Comparison of ENCODE assay signal across 19 cellular contexts in genomic region chr2:150376627-150377335, GRCh38.
DNase-seq lines count a peak whose midpoint lies in the region; ATAC-seq and TF ChIP-seq lines count a peak whose summit lies in the region.
"Had no signal": no experiment of that assay in that cellular context is flagged by ENCODE, and none has a peak within 500 bp of the region (broad histone marks: within the 10 kb centered on the region; RNA-seq: fewer than 3 reads in every experiment).

No MANE protein-coding gene starts in this region.

- H3K4me3 ChIP-seq in Caco-2 (ENCODE audit: low read depth, low read length) = no peak overlapping the region
- no peak overlapping the region for H3K4me3 ChIP-seq in endodermal cell (ENCODE audit: low read length)
- H3K4me3 ChIP-seq: heart right ventricle, ovary had no signal

- peak; percentile 87 to 88 for DNase-seq in Caco-2
- DNase-seq in NCI-H1048 (lab: John Stamatoyannopoulos, UW) = peak; percentile 27
- DNase-seq in endodermal cell = no peak
- peak; percentile 31 for DNase-seq in myocyte (ENCODE audit: low read depth)
- DNase-seq in HPDE6-E6E7 (ENCODE audit: extremely low spot score) = no peak
- no peak for DNase-seq in NCI-H1092 treated with DMSO at 0.1 percent for 48 hours (lab: John Stamatoyannopoulos, UW)
- DNase-seq in NCI-H187 (lab: John Stamatoyannopoulos, UW) = no peak
- DNase-seq: activated CD8-positive, alpha-beta T cell treated with anti-CD3 and anti-CD28 coated beads, Interleukin-2, amount 10 ng/mL, durations not matched to agents 7 days and 5 days; activated naive CD4-positive, alpha-beta T cell; dermis blood vessel endothelial cell; DND-41; heart right ventricle; mammary epithelial cell; ovary; T1000 had no signal

- CTCF ChIA-PET in Caco-2 (lab: Charles Lee) = interaction anchor here (1.0 to 1.3 kb wide), 2 partner anchors 29 to 49 kb away, joined by 3 to 4 read pairs; no protein-coding TSS in a partner anchor

- 72 to 90% methylated on average over 3 to 5 of the region's 6 CpGs for WGBS in endodermal cell (ENCODE audit: insufficient coverage in 1 of 2, insufficient read length in 1 of 2), 2 experiments

- H3K27me3 Mint-ChIP-seq in Caco-2 (ENCODE audit: insufficient read depth, unreplicated experiment) (no peaks in the 10 kb centered on the region), endodermal cell (ENCODE audit: insufficient read depth) (peaks cover 14% of the 10 kb centered on the region)
- H3K27me3 Mint-ChIP-seq: B cell had no signal

- H3K9ac ChIP-seq in endodermal cell (ENCODE audit: extremely low read depth, low read length, poor library complexity, severe bottlenecking) = no peak overlapping the region

- no TSS peak for BruUV-seq in Caco-2 (replicated peaks; lab: Mats Ljungman, UMichigan)

- no peak for ATAC-seq in GM21423 (IDR thresholded peaks at IDR 0.05; ENCODE audit: unreplicated experiment)
- ATAC-seq: activated CD8-positive, alpha-beta T cell treated with anti-CD3 and anti-CD28 coated beads, Interleukin-2, amount 10 ng/mL, durations not matched to agents 7 days and 5 days; Panc1; stimulated activated effector memory CD8-positive, alpha-beta T cell treated with anti-CD3 and anti-CD28 coated beads, Interleukin-12 subunit alpha, Interleukin-12 subunit beta, amount 100 ng/mL, for 72 hours had no signal

- H3K27ac Mint-ChIP-seq in Caco-2 (ENCODE audit: unreplicated experiment) (peak overlapping the region; percentile 87), endodermal cell (no peak overlapping the region)
- H3K27ac Mint-ChIP-seq: activated CD8-positive, alpha-beta T cell treated with anti-CD3 and anti-CD28 coated beads, Interleukin-2, amount 10 ng/mL, durations not matched to agents 7 days and 5 days; B cell; stimulated activated effector memory CD8-positive, alpha-beta T cell treated with anti-CD3 and anti-CD28 coated beads, Interleukin-12 subunit alpha, Interleukin-12 subunit beta, amount 100 ng/mL, for 72 hours had no signal

- peaks cover 16% of the 10 kb centered on the region for H3K4me1 Mint-ChIP-seq in Caco-2 (ENCODE audit: low read depth, unreplicated experiment)
- peaks cover 3% of the 10 kb centered on the region for H3K4me1 Mint-ChIP-seq in endodermal cell
- H3K4me1 Mint-ChIP-seq: B cell; stimulated activated effector memory CD8-positive, alpha-beta T cell treated with anti-CD3 and anti-CD28 coated beads, Interleukin-12 subunit alpha, Interleukin-12 subunit beta, amount 100 ng/mL, for 72 hours had no signal

- H3K9me3 Mint-ChIP-seq in Caco-2 (ENCODE audit: unreplicated experiment) = peaks cover 2% of the 10 kb centered on the region
- peaks cover 5% of the 10 kb centered on the region for H3K9me3 Mint-ChIP-seq in endodermal cell

- H3K36me3 Mint-ChIP-seq in Caco-2 (ENCODE audit: insufficient read depth, unreplicated experiment) (no peaks in the 10 kb centered on the region), endodermal cell (ENCODE audit: low read depth) (no peaks in the 10 kb centered on the region)
- H3K36me3 Mint-ChIP-seq: stimulated activated effector memory CD8-positive, alpha-beta T cell treated with anti-CD3 and anti-CD28 coated beads, Interleukin-12 subunit alpha, Interleukin-12 subunit beta, amount 100 ng/mL, for 72 hours had no signal

- H3K4me3 Mint-ChIP-seq in Caco-2 (ENCODE audit: unreplicated experiment) = no peak overlapping the region
- no peak overlapping the region for H3K4me3 Mint-ChIP-seq in endodermal cell
- H3K4me3 Mint-ChIP-seq: activated CD8-positive, alpha-beta T cell treated with anti-CD3 and anti-CD28 coated beads, Interleukin-2, amount 10 ng/mL, durations not matched to agents 7 days and 5 days; B cell; stimulated activated effector memory CD8-positive, alpha-beta T cell treated with anti-CD3 and anti-CD28 coated beads, Interleukin-12 subunit alpha, Interleukin-12 subunit beta, amount 100 ng/mL, for 72 hours had no signal

- intact Hi-C loops in Caco-2 (cut with micrococcal nuclease; ENCODE audit: unreplicated experiment) = loop anchor here (1.0 kb wide), 1 partner anchor 30 kb away; no protein-coding TSS in a partner anchor

- TF ChIP-seq CTCF in Caco-2 (IDR thresholded peaks at IDR 0.05; ENCODE audit: insufficient read depth in 1 of 2, low read depth in 1 of 2, low read length in 1 of 2, severe bottlenecking in 1 of 2, unreplicated experiment in 1 of 2) (no peak), endodermal cell (conservative IDR thresholded peaks at IDR 0.05) (no peak)

- no peaks in the 10 kb centered on the region for H3K36me3 ChIP-seq in Caco-2 (ENCODE audit: control insufficient read depth, insufficient read depth, low read length)
- no peaks in the 10 kb centered on the region for H3K36me3 ChIP-seq in endodermal cell (ENCODE audit: control insufficient read depth, insufficient read depth, low read length)
- H3K36me3 ChIP-seq: heart right ventricle, ovary had no signal

- peak overlapping the region; percentile 94 for H3K27ac ChIP-seq in endodermal cell (ENCODE audit: low read depth, low read length)
- H3K27ac ChIP-seq: ovary had no signal

- H3K27me3 ChIP-seq in Caco-2 (replicated peaks; ENCODE audit: control insufficient read depth, insufficient read depth, low read length) (no peaks in the 10 kb centered on the region), endodermal cell (ENCODE audit: control insufficient read depth, insufficient read depth, low read length, poor library complexity, severe bottlenecking) (peaks cover 8% of the 10 kb centered on the region)
- H3K27me3 ChIP-seq: heart right ventricle, ovary had no signal

- H3K4me1 ChIP-seq in Caco-2 (peaks cover 32% of the 10 kb centered on the region), endodermal cell (ENCODE audit: control insufficient read depth, insufficient read depth, low read length) (peaks cover 4% of the 10 kb centered on the region)

- POLR2A ChIA-PET in Caco-2 (lab: Charles Lee) = interaction anchor here (0.9 kb wide), 1 partner anchor 790 kb away, joined by 3 read pairs; no protein-coding TSS in a partner anchor

- H3K9me3 ChIP-seq in Caco-2 = no peaks in the 10 kb centered on the region
- peaks cover 10% of the 10 kb centered on the region for H3K9me3 ChIP-seq in endodermal cell (ENCODE audit: control insufficient read depth, low read length)
- H3K9me3 ChIP-seq: ovary had no signal

Comparison
In these comparisons a context has a peak if more than half of its experiments do, and no peak if none do; other contexts are left out.
1. DNase-seq: peak in Caco-2 (2 of 2), NCI-H1048 (single experiment) and myocyte (single experiment); none in endodermal cell (single experiment), HPDE6-E6E7 (single experiment), NCI-H1092 treated with DMSO at 0.1 percent for 48 hours (single experiment) and NCI-H187 (0 of 2).